8 cellular contexts compared by ENCODE assay signal in genomic region chr19:12723643-12724426, GRCh38. TPM values are rescaled to one million over a fixed set of nuclear protein-coding genes. Genes with fewer than 3 reads are reported as not detected.
DNase-seq lines count a peak whose midpoint lies in the region; ATAC-seq and TF ChIP-seq lines count a peak whose summit lies in the region.

TNPO2 (minus strand) TSS chr19:12723932; CDS start chr19:12720977, 2,955 bp downstream.

- intact Hi-C loops in activated CD4-positive, alpha-beta memory T cell treated with anti-CD3 and anti-CD28 coated beads for 36 hours (cut with micrococcal nuclease): loop anchor here (1.0 to 5.0 kb wide), 5 partner anchors 9 to 213 kb away; partner anchors contain the start of genes CALR, DHPS, FBXW9 and JUNB

- no peaks in the 10 kb centered on the region for H3K27me3 ChIP-seq in BJ (ENCODE audit: control insufficient read depth, insufficient read depth, low read length)

- CTCF ChIA-PET in BJ (lab: Yijun Ruan, JAX): interaction anchor here (0.6 to 4.8 kb wide), 7 partner anchors 10 to 124 kb away, joined by 3 to 21 read pairs (median 4); partner anchors contain the start of gene TRIR
- CTCF ChIA-PET in activated CD4-positive, alpha-beta memory T cell treated with anti-CD3 and anti-CD28 coated beads for 36 hours (lab: Charles Lee): interaction anchor here (0.7 to 4.8 kb wide), 12 partner anchors 9 to 161 kb away, joined by 3 to 44 read pairs (median 6); partner anchors contain the start of genes JUNB and TRIR

- H3K4me1 Mint-ChIP-seq in activated CD4-positive, alpha-beta memory T cell treated with anti-CD3 and anti-CD28 coated beads for 36 hours (ENCODE audit: low read depth): peaks cover 24% of the 10 kb centered on the region
- peaks cover 31 to 36% of the 10 kb centered on the region in 2 donors for H3K4me1 Mint-ChIP-seq in effector memory CD8-positive, alpha-beta T cell (ENCODE audit: low read depth in 2 of 2)

- peak within 1 kb of the TSS; percentile 67 for H3K4me3 ChIP-seq in BJ (ENCODE audit: low read depth, low read length)

- DNase-seq in BJ (ENCODE audit: low read depth): no peak
- DNase-seq in HCEC 1CT: peak; percentile 64
- DNase-seq in NCI-H774 (lab: John Stamatoyannopoulos, UW): peak; percentile 62
- DNase-seq in activated CD4-positive, alpha-beta memory T cell treated with anti-CD3 and anti-CD28 coated beads for 36 hours: peak; percentile 82
- peak; percentile 27 to 47 (median 35) for DNase-seq in effector memory CD8-positive, alpha-beta T cell
- DNase-seq in medulla oblongata (ENCODE audit: extremely low spot score): peak; percentile 54
- DNase-seq in stimulated activated CD8-positive, alpha-beta memory T cell treated with anti-CD3 and anti-CD28 coated beads, Interleukin-12 subunit alpha, Interleukin-12 subunit beta, amount 100 ng/mL, for 1 hour (ENCODE audit: low read depth): peak; percentile 47

- H3K27ac Mint-ChIP-seq in activated CD4-positive, alpha-beta memory T cell treated with anti-CD3 and anti-CD28 coated beads for 36 hours: peak within 1 kb of the TSS; percentile 95
- H3K27ac Mint-ChIP-seq in effector memory CD8-positive, alpha-beta T cell: peak within 1 kb of the TSS; percentile 90 to 93

- no peak for TF ChIP-seq CTCF in BJ (IDR thresholded peaks at IDR 0.05; ENCODE audit: insufficient read depth, low read depth, low read length)

- no peaks in the 10 kb centered on the region for H3K27me3 Mint-ChIP-seq in activated CD4-positive, alpha-beta memory T cell treated with anti-CD3 and anti-CD28 coated beads for 36 hours
- no peaks in the 10 kb centered on the region for H3K27me3 Mint-ChIP-seq in effector memory CD8-positive, alpha-beta T cell

- H3K4me3 Mint-ChIP-seq in activated CD4-positive, alpha-beta memory T cell treated with anti-CD3 and anti-CD28 coated beads for 36 hours: peak within 1 kb of the TSS; percentile 92
- peak within 1 kb of the TSS; percentile 94 to 96 for H3K4me3 Mint-ChIP-seq in effector memory CD8-positive, alpha-beta T cell

- H3K9me3 Mint-ChIP-seq in activated CD4-positive, alpha-beta memory T cell treated with anti-CD3 and anti-CD28 coated beads for 36 hours: no peaks in the 10 kb centered on the region
- H3K9me3 Mint-ChIP-seq in effector memory CD8-positive, alpha-beta T cell: no peaks in the 10 kb centered on the region

- peaks cover 39% of the 10 kb centered on the region for H3K36me3 Mint-ChIP-seq in activated CD4-positive, alpha-beta memory T cell treated with anti-CD3 and anti-CD28 coated beads for 36 hours
- H3K36me3 Mint-ChIP-seq in effector memory CD8-positive, alpha-beta T cell (ENCODE audit: insufficient read depth): peaks cover 43% of the 10 kb centered on the region

- POLR2A ChIA-PET in BJ (lab: Charles Lee): no interaction called here
- POLR2A ChIA-PET in activated CD4-positive, alpha-beta memory T cell treated with anti-CD3 and anti-CD28 coated beads for 36 hours (lab: Charles Lee): interaction anchor here (0.5 to 3.8 kb wide), 12 partner anchors 8 to 217 kb away, joined by 3 to 73 read pairs (median 6); partner anchors contain the start of genes DHPS, FARSA, FBXW9 and GET3

- ATAC-seq in effector memory CD8-positive, alpha-beta T cell (replicated peaks): peak; percentile 16
- ATAC-seq in GM18517 (IDR thresholded peaks at IDR 0.05; ENCODE audit: unreplicated experiment): no peak

- H3K36me3 ChIP-seq in BJ (ENCODE audit: control insufficient read depth, insufficient read depth, low read length): peaks cover 3% of the 10 kb centered on the region

RNA-seq across cellular contexts. Expression of gene TNPO2, which starts in this region (rescaled TPM):
- 49.6 and 77.3 TPM in 2 replicates for polyA plus RNA-seq in BJ (2011; rRNA removed)
- polyA minus RNA-seq in BJ (2011; rRNA and poly(A)+ RNA removed): 97.4 and 163 TPM in 2 replicates
- 10 to 100 TPM; 65.2 to 76.4 TPM for total RNA-seq in activated CD4-positive, alpha-beta memory T cell treated with anti-CD3 and anti-CD28 coated beads for 36 hours
